8 cellular contexts compared by ENCODE assay signal in the genomic region with DNA sequence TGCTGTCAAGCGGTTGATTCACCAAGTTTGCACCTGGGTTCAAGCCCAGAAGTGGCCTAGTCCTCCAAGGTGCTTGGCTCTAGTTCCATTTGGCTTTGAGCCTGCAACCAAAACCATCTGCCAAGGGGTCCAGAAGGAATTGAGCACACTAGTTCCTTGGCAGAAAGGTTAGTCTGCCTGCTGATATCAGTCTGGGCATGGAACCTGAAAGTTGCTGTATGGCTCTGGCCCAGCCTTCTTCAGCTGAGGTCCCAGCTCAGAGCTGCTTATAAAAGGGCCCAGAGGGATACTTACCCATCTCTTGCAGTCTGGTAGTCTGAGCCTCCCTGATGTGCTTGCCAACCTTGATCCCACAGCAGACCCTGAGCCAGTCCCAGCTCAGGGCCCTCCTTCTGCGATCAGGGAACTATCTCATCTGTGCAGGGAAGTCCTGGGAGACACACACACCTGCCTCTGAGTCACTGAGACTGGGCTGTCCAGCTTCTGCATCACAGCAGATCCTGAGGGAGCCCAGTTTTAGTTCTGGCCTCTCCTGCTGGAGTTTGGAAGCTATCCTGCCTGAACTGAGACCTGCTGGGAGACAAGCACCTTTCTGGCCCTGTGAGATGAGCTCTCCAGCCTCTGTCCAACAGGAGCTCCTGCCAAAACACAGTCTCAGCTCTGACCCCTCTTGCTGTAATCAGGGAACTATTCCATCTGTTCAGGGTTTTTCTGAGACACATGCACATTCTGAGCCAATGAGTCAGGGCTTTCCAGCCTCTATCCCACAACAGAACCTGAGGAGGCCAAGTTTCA.
DNase-seq lines count a peak whose midpoint lies in the region; ATAC-seq and TF ChIP-seq lines count a peak whose summit lies in the region.

No MANE protein-coding gene starts in this region.

- H3K27me3 Mint-ChIP-seq in activated CD4-positive, alpha-beta T cell treated with anti-CD3 and anti-CD28 coated beads, Interleukin-2, amount 10 ng/mL, durations not matched to agents 24 days and 14 days = peaks cover 14% of the 10 kb centered on the region
- H3K27me3 Mint-ChIP-seq in activated naive CD4-positive, alpha-beta T cell treated with anti-CD3 and anti-CD28 coated beads, Interleukin-2, amount 10 ng/mL, durations not matched to agents 7 days and 5 days = peaks cover 14% of the 10 kb centered on the region

- H3K36me3 Mint-ChIP-seq in activated CD4-positive, alpha-beta T cell treated with anti-CD3 and anti-CD28 coated beads, Interleukin-2, amount 10 ng/mL, durations not matched to agents 24 days and 14 days (ENCODE audit: low read depth) = no peaks in the 10 kb centered on the region
- H3K36me3 Mint-ChIP-seq in activated naive CD4-positive, alpha-beta T cell treated with anti-CD3 and anti-CD28 coated beads, Interleukin-2, amount 10 ng/mL, durations not matched to agents 7 days and 5 days = no peaks in the 10 kb centered on the region

- peak; percentile 72 for DNase-seq in GM04503 (ENCODE audit: low read depth)
- peak; percentile 74 for DNase-seq in RPMI7951 (ENCODE audit: low read depth)
- DNase-seq in fibroblast of the aortic adventitia (ENCODE audit: low read depth) = peak; percentile 94
- peak; percentile 74 for DNase-seq in retinal pigment epithelial cell (ENCODE audit: low read depth)
- DNase-seq in activated CD4-positive, alpha-beta T cell treated with anti-CD3 and anti-CD28 coated beads, Interleukin-2, amount 10 ng/mL, durations not matched to agents 24 days and 14 days = no peak
- no peak for DNase-seq in NCI-H1105 (lab: John Stamatoyannopoulos, UW)
- DNase-seq in activated naive CD4-positive, alpha-beta T cell treated with anti-CD3 and anti-CD28 coated beads, Interleukin-2, amount 10 ng/mL, durations not matched to agents 7 days and 5 days = no peak

- H3K4me3 ChIP-seq in fibroblast of the aortic adventitia (ENCODE audit: low read depth, low read length) = no peak overlapping the region
- no peak overlapping the region for H3K4me3 ChIP-seq in retinal pigment epithelial cell (ENCODE audit: low read length)

- intact Hi-C loops in activated CD4-positive, alpha-beta T cell treated with anti-CD3 and anti-CD28 coated beads, Interleukin-2, amount 10 ng/mL, durations not matched to agents 24 days and 14 days (cut with micrococcal nuclease) = no loop called here

- H3K4me1 Mint-ChIP-seq in activated CD4-positive, alpha-beta T cell treated with anti-CD3 and anti-CD28 coated beads, Interleukin-2, amount 10 ng/mL, durations not matched to agents 24 days and 14 days = no peaks in the 10 kb centered on the region
- H3K4me1 Mint-ChIP-seq in activated naive CD4-positive, alpha-beta T cell treated with anti-CD3 and anti-CD28 coated beads, Interleukin-2, amount 10 ng/mL, durations not matched to agents 7 days and 5 days = no peaks in the 10 kb centered on the region

- H3K27ac Mint-ChIP-seq in activated CD4-positive, alpha-beta T cell treated with anti-CD3 and anti-CD28 coated beads, Interleukin-2, amount 10 ng/mL, durations not matched to agents 24 days and 14 days = no peak overlapping the region
- no peak overlapping the region for H3K27ac Mint-ChIP-seq in activated naive CD4-positive, alpha-beta T cell treated with anti-CD3 and anti-CD28 coated beads, Interleukin-2, amount 10 ng/mL, durations not matched to agents 7 days and 5 days

- H3K4me3 Mint-ChIP-seq in activated CD4-positive, alpha-beta T cell treated with anti-CD3 and anti-CD28 coated beads, Interleukin-2, amount 10 ng/mL, durations not matched to agents 24 days and 14 days = no peak overlapping the region
- H3K4me3 Mint-ChIP-seq in activated naive CD4-positive, alpha-beta T cell treated with anti-CD3 and anti-CD28 coated beads, Interleukin-2, amount 10 ng/mL, durations not matched to agents 7 days and 5 days = no peak overlapping the region

- no peak for ATAC-seq in HG03378 (IDR thresholded peaks at IDR 0.05; ENCODE audit: unreplicated experiment)

- CTCF ChIA-PET in activated naive CD4-positive, alpha-beta T cell treated with anti-CD3 and anti-CD28 coated beads, Interleukin-2, amount 10 ng/mL, durations not matched to agents 7 days and 5 days (lab: Charles Lee) = interaction anchor here (1.7 kb wide), 1 partner anchor 353 kb away, joined by 11 read pairs; no protein-coding TSS in a partner anchor

- TF ChIP-seq CTCF in fibroblast of the aortic adventitia (IDR thresholded peaks at IDR 0.05; ENCODE audit: insufficient read depth, low read length) (no peak), retinal pigment epithelial cell (conservative IDR thresholded peaks at IDR 0.05; ENCODE audit: low read depth, low read length) (no peak)

- no peaks in the 10 kb centered on the region for H3K9me3 Mint-ChIP-seq in activated CD4-positive, alpha-beta T cell treated with anti-CD3 and anti-CD28 coated beads, Interleukin-2, amount 10 ng/mL, durations not matched to agents 24 days and 14 days
- no peaks in the 10 kb centered on the region for H3K9me3 Mint-ChIP-seq in activated naive CD4-positive, alpha-beta T cell treated with anti-CD3 and anti-CD28 coated beads, Interleukin-2, amount 10 ng/mL, durations not matched to agents 7 days and 5 days

Comparison
In these comparisons a context has a peak if more than half of its experiments do, and no peak if none do; other contexts are left out.
1. DNase-seq: peak in GM04503 (single experiment), RPMI7951 (single experiment), fibroblast of the aortic adventitia (single experiment) and retinal pigment epithelial cell (single experiment); none in activated CD4-positive, alpha-beta T cell treated with anti-CD3 and anti-CD28 coated beads, Interleukin-2, amount 10 ng/mL, durations not matched to agents 24 days and 14 days (single experiment), NCI-H1105 (single experiment) and activated naive CD4-positive, alpha-beta T cell treated with anti-CD3 and anti-CD28 coated beads, Interleukin-2, amount 10 ng/mL, durations not matched to agents 7 days and 5 days (single experiment).